Comparison of ENCODE assay signal across 31 cellular contexts in genomic region chr17:18014006-18014405, GRCh38.
"Had no signal": no experiment of that assay in that cellular context is flagged by ENCODE, and none has a peak within 500 bp of the region (broad histone marks: within the 10 kb centered on the region; RNA-seq: fewer than 3 reads in every experiment).

No MANE protein-coding gene starts in this region.

- H3K9me3 ChIP-seq: neutrophil, pancreas, psoas muscle, right lobe of liver, spleen, suprapubic skin, testis, tibial artery, transverse colon, upper lobe of right lung, uterus had no signal

- H3K9me3 Mint-ChIP-seq: naive thymus-derived CD8-positive, alpha-beta T cell; natural killer cell treated with Interleukin-12 subunit alpha and Interleukin-12 subunit beta and Interleukin-15 and Interleukin-18, amount 100 ng/mL, for 72 hours; neural crest cell; stimulated activated memory B cell treated with anti-CD40 and anti-IgM and Interleukin-4, amounts not matched to agents 10 μg/mL and 1 μg/mL and 100 μg/mL, for 72 hours; stimulated activated naive CD8-positive, alpha-beta T cell treated with anti-CD3 and anti-CD28 coated beads, Interleukin-15, amount 100 ng/mL, for 72 hours; type B pancreatic cell had no signal

- H3K36me3 Mint-ChIP-seq: natural killer cell treated with Interleukin-12 subunit alpha and Interleukin-12 subunit beta and Interleukin-15 and Interleukin-18, amount 100 ng/mL, for 72 hours had no signal

- DNase-seq: naive thymus-derived CD8-positive, alpha-beta T cell; nephron progenitor cell; nucleus accumbens; pancreas; psoas muscle; right cardiac atrium; right lobe of liver; spleen; stimulated activated CD4-positive, alpha-beta T cell treated with anti-CD3 and anti-CD28 coated beads, Interleukin-12 subunit alpha, Interleukin-12 subunit beta, amount 100 ng/mL, for 4 hours; stimulated activated CD4-positive, alpha-beta T cell treated with anti-CD3 and anti-CD28 coated beads, Interleukin-1b, Interleukin-23, amount 100 ng/mL, for 48 hours; stimulated activated CD4-positive, alpha-beta T cell treated with anti-CD3 and anti-CD28 coated beads, Interleukin-4, amount 100 ng/mL, for 1 hour; stimulated activated CD4-positive, alpha-beta T cell treated with anti-CD3 and anti-CD28 coated beads, Interleukin-4, amount 100 ng/mL, for 4 hours; stimulated activated CD8-positive, alpha-beta memory T cell treated with anti-CD3 and anti-CD28 coated beads, Interleukin-4, amount 100 ng/mL, for 48 hours; stimulated activated naive CD4-positive, alpha-beta T cell; stimulated activated naive CD8-positive, alpha-beta T cell treated with anti-CD3 and anti-CD28 coated beads, Interleukin-15, amount 100 ng/mL, for 72 hours; stimulated activated naive CD8-positive, alpha-beta T cell treated with anti-CD3 and anti-CD28 coated beads, Interleukin-15, Interleukin-2, amounts not matched to agents 100 U/mL and 50 U/mL, for 24 hours; substantia nigra; testis; tibial artery; transverse colon; upper lobe of right lung; uterus had no signal

- H3K27ac Mint-ChIP-seq: naive thymus-derived CD8-positive, alpha-beta T cell; natural killer cell treated with Interleukin-12 subunit alpha and Interleukin-12 subunit beta and Interleukin-15 and Interleukin-18, amount 100 ng/mL, for 72 hours; nephron progenitor cell; progenitor cell of endocrine pancreas; stimulated activated memory B cell treated with anti-CD40 and anti-IgM and Interleukin-4, amounts not matched to agents 10 μg/mL and 1 μg/mL and 100 μg/mL, for 72 hours; type B pancreatic cell had no signal

- H3K4me3 Mint-ChIP-seq: naive thymus-derived CD8-positive, alpha-beta T cell; natural killer cell treated with Interleukin-12 subunit alpha and Interleukin-12 subunit beta and Interleukin-15 and Interleukin-18, amount 100 ng/mL, for 72 hours; nephron progenitor cell; neural crest cell; stimulated activated memory B cell treated with anti-CD40 and anti-IgM and Interleukin-4, amounts not matched to agents 10 μg/mL and 1 μg/mL and 100 μg/mL, for 72 hours; stimulated activated naive CD8-positive, alpha-beta T cell treated with anti-CD3 and anti-CD28 coated beads, Interleukin-15, amount 100 ng/mL, for 72 hours; type B pancreatic cell had no signal

- H3K4me1 ChIP-seq: tibial artery, transverse colon, upper lobe of right lung, uterus had no signal

- H3K4me1 Mint-ChIP-seq: naive thymus-derived CD8-positive, alpha-beta T cell; neural crest cell; stimulated activated memory B cell treated with anti-CD40 and anti-IgM and Interleukin-4, amounts not matched to agents 10 μg/mL and 1 μg/mL and 100 μg/mL, for 72 hours had no signal

- H3K27ac ChIP-seq: neutrophil, pancreas, psoas muscle, right lobe of liver, skin epidermis, spleen, suprapubic skin, testis, tibial artery, transverse colon, upper lobe of right lung, uterus had no signal

- H3K27me3 Mint-ChIP-seq: naive thymus-derived CD8-positive, alpha-beta T cell; natural killer cell treated with Interleukin-12 subunit alpha and Interleukin-12 subunit beta and Interleukin-15 and Interleukin-18, amount 100 ng/mL, for 72 hours; progenitor cell of endocrine pancreas; stimulated activated memory B cell treated with anti-CD40 and anti-IgM and Interleukin-4, amounts not matched to agents 10 μg/mL and 1 μg/mL and 100 μg/mL, for 72 hours; stimulated activated naive CD8-positive, alpha-beta T cell treated with anti-CD3 and anti-CD28 coated beads, Interleukin-15, amount 100 ng/mL, for 72 hours; type B pancreatic cell had no signal

- H3K4me3 ChIP-seq: pancreas, psoas muscle, right lobe of liver, skin epidermis, smooth muscle cell, spleen, suprapubic skin, testis, tibial artery, transverse colon, upper lobe of right lung, uterus had no signal

- H3K36me3 ChIP-seq: pancreas, transverse colon, uterus had no signal

- ATAC-seq: naive thymus-derived CD8-positive, alpha-beta T cell; natural killer cell treated with Interleukin-12 subunit alpha and Interleukin-12 subunit beta and Interleukin-15 and Interleukin-18, amount 100 ng/mL, for 72 hours; pancreas; psoas muscle; right cardiac atrium; right lobe of liver; stimulated activated memory B cell treated with anti-CD40 and anti-IgM and Interleukin-4, amounts not matched to agents 10 μg/mL and 1 μg/mL and 100 μg/mL, for 72 hours; stimulated activated naive CD8-positive, alpha-beta T cell treated with anti-CD3 and anti-CD28 coated beads, Interleukin-15, amount 100 ng/mL, for 72 hours; stimulated activated naive CD8-positive, alpha-beta T cell treated with anti-CD3 and anti-CD28 coated beads, Interleukin-15, Interleukin-2, amounts not matched to agents 100 U/mL and 50 U/mL, for 24 hours; upper lobe of right lung had no signal
